7 cellular contexts compared by ENCODE assay signal in genomic region chr12:13165578-13166120, GRCh38. TPM values are rescaled to one million over a fixed set of nuclear protein-coding genes. Genes with fewer than 3 reads are reported as not detected.
A peak's percentile ranks its signal among the peaks of the same experiment; 100 is the strongest.
DNase-seq lines count a peak whose midpoint lies in the region; ATAC-seq and TF ChIP-seq lines count a peak whose summit lies in the region.

No MANE protein-coding gene starts in this region.

- H3K27ac ChIP-seq in colonic mucosa (no peak overlapping the region), stomach (peak overlapping the region in 2 of 5 donors; percentile 9 to 12)

- intact Hi-C loops in colonic mucosa (cut with DNase I): no loop called here
- intact Hi-C loops in stomach (cut with DNase I; ENCODE audit: low total_unique reads): no loop called here

- TF ChIP-seq CTCF in colonic mucosa (IDR thresholded peaks at IDR 0.05): no peak
- no peak for TF ChIP-seq CTCF in stomach (IDR thresholded peaks at IDR 0.05)

- H3K36me3 Mint-ChIP-seq in naive B cell: peaks cover 5 to 12% of the 10 kb centered on the region in 2 donors

- H3K9me3 Mint-ChIP-seq in naive B cell: peaks cover 0 to 9% (median 5%) of the 10 kb centered on the region in 7 donors

- no peak for TF ChIP-seq POLR2A in stomach (IDR thresholded peaks at IDR 0.05)

- H3K4me3 Mint-ChIP-seq in naive B cell: no peak overlapping the region

- H3K4me1 ChIP-seq in colonic mucosa: no peaks in the 10 kb centered on the region
- peaks cover 7 to 14% (median 8%) of the 10 kb centered on the region in 4 donors for H3K4me1 ChIP-seq in stomach

- H3K4me1 Mint-ChIP-seq in naive B cell: peaks cover 0 to 13% (median 0%) of the 10 kb centered on the region in 3 donors

- H3K27me3 ChIP-seq in colonic mucosa: no peaks in the 10 kb centered on the region
- no peaks in the 10 kb centered on the region for H3K27me3 ChIP-seq in stomach

- H3K9ac ChIP-seq in colonic mucosa (ENCODE audit: low read depth in 2 of 2, low read length in 2 of 2): no peak overlapping the region

- TF ChIP-seq EP300 in stomach (IDR thresholded peaks at IDR 0.05): no peak

- no peak overlapping the region for H3K4me3 ChIP-seq in colonic mucosa
- H3K4me3 ChIP-seq in stomach: no peak overlapping the region

- DNase-seq in M059J (ENCODE audit: low read depth) (peak; percentile 93), colonic mucosa (peak; percentile 77), naive B cell (peak; percentile 9), stomach (peak; percentile 74)
- DNase-seq in activated CD4-positive, alpha-beta T cell treated with anti-CD3 and anti-CD28 coated beads for 48 hours: peak; percentile 90

- 10 to 28% (median 23%) methylated on average over 3 of the region's 3 CpGs for WGBS in stomach, 5 donors

- H3K36me3 ChIP-seq in colonic mucosa: no peaks in the 10 kb centered on the region
- no peaks in the 10 kb centered on the region for H3K36me3 ChIP-seq in stomach

- ATAC-seq in GM21423 (IDR thresholded peaks at IDR 0.05; ENCODE audit: unreplicated experiment) (peak; percentile 79), naive B cell (ENCODE audit: low read depth in 2 of 2) (peak; percentile 61 to 71), GM18873 (IDR thresholded peaks at IDR 0.05; ENCODE audit: low FRiP score, unreplicated experiment) (no peak)

- peaks cover 3 to 15% (median 4%) of the 10 kb centered on the region in 3 donors for H3K27me3 Mint-ChIP-seq in naive B cell

- H3K9me3 ChIP-seq in colonic mucosa (no peaks in the 10 kb centered on the region), stomach (peaks cover 0 to 5% (median 0%) of the 10 kb centered on the region in 4 donors)

- no peak overlapping the region for H3K27ac Mint-ChIP-seq in naive B cell

RNA-seq across cellular contexts. Expression of gene EMP1, which starts 30.9 kb away (rescaled TPM):
- 28.9 and 107 TPM in 2 replicates for total RNA-seq in M059J (2014; rRNA removed; shearing (Covaris generic))
- total RNA-seq in colonic mucosa (100 to 1,000 TPM; 265 to 667 TPM), stomach (100 to 1,000 TPM in 1 of 5 donors, 10 to 100 TPM in 3, 1 to 10 TPM in 1; 7.6 to 115 (median 23.9) TPM)
- polyA plus RNA-seq in naive B cell (ENCODE audit: low read depth in 6 of 6) (under 1 TPM in 1 of 6 donors, not detected in 5; 0.96 TPM), stomach (100 to 1,000 TPM in 1 of 3 donors, 10 to 100 TPM in 1, 1 to 10 TPM in 1; 6.2 to 209 (median 12.5) TPM)

Comparison
In these comparisons a context has a peak if more than half of its experiments do, and no peak if none do; other contexts are left out.
1. DNase-seq: peak in every context shown above with its lines; median percentile 93 in M059J; 90 in activated CD4-positive, alpha-beta T cell treated with anti-CD3 and anti-CD28 coated beads for 48 hours; 77 in colonic mucosa; 74 in stomach; 9 in naive B cell.